ENCODE assay signal across 1 cellular context in genomic region chr19:5987077-5987818, GRCh38.
TF ChIP-seq lines count a peak whose summit lies in the region.

No MANE protein-coding gene starts in this region.

TF ChIP-seq in HepG2, 621 proteins besides CTCF, POLR2A, EP300 and RAD21 (continued from another document and continues in another):
- TF ChIP-seq TFAP4 (IDR thresholded peaks at IDR 0.05; ENCODE audit: borderline replicate concordance, low read depth) = 0 out of 2 replicates have a peak, but pooled peaks have one; percentile 15
- TF ChIP-seq TIGD3 (CRISPR knock-in tag; IDR thresholded peaks at IDR 0.05; ENCODE audit: borderline replicate concordance) = no peak
- TF ChIP-seq PREB (CRISPR knock-in tag; IDR thresholded peaks at IDR 0.05) = no peak
- TF ChIP-seq BRF2 (CRISPR knock-in tag; IDR thresholded peaks at IDR 0.05) = no peak
- TF ChIP-seq ELF4 (CRISPR knock-in tag; IDR thresholded peaks at IDR 0.05; ENCODE audit: borderline replicate concordance) = no peak
- TF ChIP-seq RERE (CRISPR knock-in tag; IDR thresholded peaks at IDR 0.05; ENCODE audit: low read depth) = 0 out of 2 replicates have a peak, but pooled peaks have one; percentile 25
- TF ChIP-seq ASH2L (IDR thresholded peaks at IDR 0.05; ENCODE audit: insufficient read length, low read depth, low read length) = no peak
- no peak for TF ChIP-seq SNAI1 (CRISPR knock-in tag; IDR thresholded peaks at IDR 0.05; ENCODE audit: borderline replicate concordance)
- peak; percentile 96 for TF ChIP-seq CHD4 (IDR thresholded peaks at IDR 0.05; ENCODE audit: borderline replicate concordance, low read length)
- no peak for TF ChIP-seq TRIM24 (CRISPR knock-in tag; IDR thresholded peaks at IDR 0.05)
- TF ChIP-seq ZNF143 (CRISPR knock-in tag; IDR thresholded peaks at IDR 0.05) = 0 out of 2 replicates have a peak, but pooled peaks have one; percentile 8
- TF ChIP-seq HDAC2 (CRISPR knock-in tag; IDR thresholded peaks at IDR 0.05) = peak; percentile 61; the same call in 1 of the 2 replicates
- 0 out of 2 replicates have a peak, but pooled peaks have one; percentile 28 for TF ChIP-seq FOXP1 (IDR thresholded peaks at IDR 0.05)
- peak; percentile 87 for TF ChIP-seq FOXP1 (CRISPR knock-in tag; IDR thresholded peaks at IDR 0.05)
- no peak for TF ChIP-seq AGO1 (IDR thresholded peaks at IDR 0.05; ENCODE audit: low read depth, low read length, poor library complexity, severe bottlenecking)
- TF ChIP-seq GATAD1 (CRISPR knock-in tag; IDR thresholded peaks at IDR 0.05) = no peak
- no peak for TF ChIP-seq ZFP1 (CRISPR knock-in tag; IDR thresholded peaks at IDR 0.05)
- peak; percentile 70; the same call in 1 of the 2 replicates for TF ChIP-seq ZNF710 (CRISPR knock-in tag; IDR thresholded peaks at IDR 0.05; ENCODE audit: borderline replicate concordance)
- TF ChIP-seq GTF2F1 (IDR thresholded peaks at IDR 0.05; ENCODE audit: low read length) = no peak
- no peak for TF ChIP-seq HOXA7 (CRISPR knock-in tag; IDR thresholded peaks at IDR 0.05)
- TF ChIP-seq SALL2 (CRISPR knock-in tag; IDR thresholded peaks at IDR 0.05) = 0 out of 2 replicates have a peak, but pooled peaks have one; percentile 32
- TF ChIP-seq ZNF776 (CRISPR knock-in tag; IDR thresholded peaks at IDR 0.05) = no peak
- TF ChIP-seq MATR3 (CRISPR knock-in tag; IDR thresholded peaks at IDR 0.05) = no peak
- TF ChIP-seq SKIL (CRISPR knock-in tag; IDR thresholded peaks at IDR 0.05; ENCODE audit: borderline replicate concordance) = no peak; the same call in 1 of the 2 replicates
- 0 out of 2 replicates have a peak, but pooled peaks have one; percentile 33 for TF ChIP-seq ARNTL (CRISPR knock-in tag; IDR thresholded peaks at IDR 0.05)
- TF ChIP-seq ZSCAN9 (CRISPR knock-in tag; IDR thresholded peaks at IDR 0.05; ENCODE audit: borderline replicate concordance) = peak; percentile 64; the same call in 1 of the 2 replicates
- TF ChIP-seq FOXC1 (CRISPR knock-in tag; IDR thresholded peaks at IDR 0.05; ENCODE audit: borderline replicate concordance) = no peak
- TF ChIP-seq HES4 (CRISPR knock-in tag; IDR thresholded peaks at IDR 0.05; ENCODE audit: borderline replicate concordance) = no peak
- no peak for TF ChIP-seq STAT5B (CRISPR knock-in tag; IDR thresholded peaks at IDR 0.05)
- no peak for TF ChIP-seq ZBTB40 (IDR thresholded peaks at IDR 0.05)
- TF ChIP-seq ZBTB40 (CRISPR knock-in tag; IDR thresholded peaks at IDR 0.05) = no peak
- no peak for TF ChIP-seq SMYD3 (CRISPR knock-in tag; IDR thresholded peaks at IDR 0.05)
- TF ChIP-seq MEIS1 (CRISPR knock-in tag; IDR thresholded peaks at IDR 0.05; ENCODE audit: borderline replicate concordance) = no peak
- peak in 1 of 2 experiments; percentile 32; a peak in 1 of 4 replicates for TF ChIP-seq KLF16 (CRISPR knock-in tag; IDR thresholded peaks at IDR 0.05)
- TF ChIP-seq MEIS2 (CRISPR knock-in tag; IDR thresholded peaks at IDR 0.05) = no peak
- no peak for TF ChIP-seq PAWR (CRISPR knock-in tag; IDR thresholded peaks at IDR 0.05; ENCODE audit: borderline replicate concordance)
- TF ChIP-seq ZNF124 (CRISPR knock-in tag; IDR thresholded peaks at IDR 0.05) = no peak; the same call in 1 of the 2 replicates
